ENCODE assay signal across 8 cellular contexts in genomic region chr12:68364893-68365725, GRCh38. TPM values are rescaled to one million over a fixed set of nuclear protein-coding genes. Genes with fewer than 3 reads are reported as not detected.
DNase-seq lines count a peak whose midpoint lies in the region; ATAC-seq and TF ChIP-seq lines count a peak whose summit lies in the region.

No MANE protein-coding gene starts in this region.

- H3K9me3 ChIP-seq in mononuclear cell (ENCODE audit: low read depth, low read length), result no peaks in the 10 kb centered on the region

- TF ChIP-seq CTCF in epithelial cell of esophagus (IDR thresholded peaks at IDR 0.05; ENCODE audit: insufficient read depth, low read depth, low read length, missing control alignments), result no peak

- H3K27me3 ChIP-seq in mononuclear cell (ENCODE audit: insufficient read depth, low read length), result no peaks in the 10 kb centered on the region

- ATAC-seq in GM18858 (IDR thresholded peaks at IDR 0.05; ENCODE audit: unreplicated experiment), result peak; percentile 64
- ATAC-seq in HG03045 (IDR thresholded peaks at IDR 0.05; ENCODE audit: unreplicated experiment), result peak; percentile 88

- DNase-seq in 8988T (peak; percentile 66), NOMO-1 treated with dmso at 0.1 percent for 144 hours (lab: John Stamatoyannopoulos, UW; ENCODE audit: unreplicated experiment) (peak; percentile 97), epithelial cell of esophagus (ENCODE audit: low read depth) (peak; percentile 98)
- peak; percentile 63 for DNase-seq in activated CD8-positive, alpha-beta memory T cell treated with anti-CD3 and anti-CD28 coated beads, Interleukin-2, amount 50 U/mL, for 24 hours (ENCODE audit: extremely low read depth)
- DNase-seq in stimulated activated CD8-positive, alpha-beta memory T cell treated with anti-CD3 and anti-CD28 coated beads, Interleukin-2, amount 100 ng/mL, for 1 hour (ENCODE audit: low read depth in 2 of 2), result peak; percentile 63 to 71

- H3K4me3 ChIP-seq in epithelial cell of esophagus (ENCODE audit: low read length), result peak overlapping the region; percentile 13
- peak overlapping the region; percentile 3 for H3K4me3 ChIP-seq in mononuclear cell (ENCODE audit: low read length)

- H3K4me1 ChIP-seq in mononuclear cell (ENCODE audit: insufficient read depth, low read length), result peaks cover 89% of the 10 kb centered on the region

RNA-seq across cellular contexts. Expression of gene MDM1, which starts 32.9 kb away (rescaled TPM):
- 17.2 TPM for total RNA-seq in mononuclear cell

Comparison
In these comparisons a context has a peak if more than half of its experiments do, and no peak if none do; other contexts are left out.
1. Peak in every context shown above with its lines: DNase-seq, ATAC-seq and H3K4me3 ChIP-seq.